1 cellular context compared by ENCODE assay signal in the genomic region with DNA sequence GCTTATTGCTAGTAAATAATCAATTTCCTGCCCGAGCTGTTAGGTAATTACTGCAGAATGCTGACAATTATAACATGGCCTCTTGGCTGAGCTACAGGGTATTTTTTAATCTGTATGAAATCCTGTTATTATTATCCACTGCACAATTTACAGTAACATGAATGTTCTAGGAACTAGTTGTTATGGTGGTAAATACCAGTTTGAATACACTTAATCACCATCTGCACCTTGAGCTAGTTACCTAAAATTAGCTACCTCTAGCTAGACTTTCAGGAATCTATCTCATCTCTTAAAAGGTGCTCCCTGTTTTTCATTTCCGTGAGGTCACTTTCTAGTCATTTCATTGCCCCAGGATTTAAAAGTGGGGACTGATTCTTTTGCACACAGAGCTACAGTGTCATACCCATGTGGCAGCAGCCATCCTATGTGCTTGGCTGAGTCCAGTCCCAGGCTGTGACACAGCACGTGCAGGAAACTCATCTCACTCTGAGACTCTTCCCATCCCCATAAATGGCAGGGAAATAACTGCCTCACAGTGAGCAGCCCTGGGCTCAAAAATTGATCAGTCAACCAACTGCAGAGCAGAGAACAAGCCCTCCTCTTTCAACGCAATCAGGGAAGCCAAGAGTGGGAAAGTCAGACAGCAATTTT.
TF ChIP-seq lines count a peak whose summit lies in the region.

No MANE protein-coding gene starts in this region.

TF ChIP-seq in GM23338, 12 proteins besides CTCF, POLR2A, EP300 and RAD21:
- no peak for TF ChIP-seq EZH2 (IDR thresholded peaks at IDR 0.05; ENCODE audit: low read depth, unreplicated experiment)
- no peak for TF ChIP-seq NANOG (IDR thresholded peaks at IDR 0.05; ENCODE audit: borderline replicate concordance)
- TF ChIP-seq, protein P1, sequence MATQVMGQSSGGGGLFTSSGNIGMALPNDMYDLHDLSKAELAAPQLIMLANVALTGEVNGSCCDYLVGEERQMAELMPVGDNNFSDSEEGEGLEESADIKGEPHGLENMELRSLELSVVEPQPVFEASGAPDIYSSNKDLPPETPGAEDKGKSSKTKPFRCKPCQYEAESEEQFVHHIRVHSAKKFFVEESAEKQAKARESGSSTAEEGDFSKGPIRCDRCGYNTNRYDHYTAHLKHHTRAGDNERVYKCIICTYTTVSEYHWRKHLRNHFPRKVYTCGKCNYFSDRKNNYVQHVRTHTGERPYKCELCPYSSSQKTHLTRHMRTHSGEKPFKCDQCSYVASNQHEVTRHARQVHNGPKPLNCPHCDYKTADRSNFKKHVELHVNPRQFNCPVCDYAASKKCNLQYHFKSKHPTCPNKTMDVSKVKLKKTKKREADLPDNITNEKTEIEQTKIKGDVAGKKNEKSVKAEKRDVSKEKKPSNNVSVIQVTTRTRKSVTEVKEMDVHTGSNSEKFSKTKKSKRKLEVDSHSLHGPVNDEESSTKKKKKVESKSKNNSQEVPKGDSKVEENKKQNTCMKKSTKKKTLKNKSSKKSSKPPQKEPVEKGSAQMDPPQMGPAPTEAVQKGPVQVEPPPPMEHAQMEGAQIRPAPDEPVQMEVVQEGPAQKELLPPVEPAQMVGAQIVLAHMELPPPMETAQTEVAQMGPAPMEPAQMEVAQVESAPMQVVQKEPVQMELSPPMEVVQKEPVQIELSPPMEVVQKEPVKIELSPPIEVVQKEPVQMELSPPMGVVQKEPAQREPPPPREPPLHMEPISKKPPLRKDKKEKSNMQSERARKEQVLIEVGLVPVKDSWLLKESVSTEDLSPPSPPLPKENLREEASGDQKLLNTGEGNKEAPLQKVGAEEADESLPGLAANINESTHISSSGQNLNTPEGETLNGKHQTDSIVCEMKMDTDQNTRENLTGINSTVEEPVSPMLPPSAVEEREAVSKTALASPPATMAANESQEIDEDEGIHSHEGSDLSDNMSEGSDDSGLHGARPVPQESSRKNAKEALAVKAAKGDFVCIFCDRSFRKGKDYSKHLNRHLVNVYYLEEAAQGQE (IDR thresholded peaks at IDR 0.05; ENCODE audit: unreplicated experiment) = no peak
- TF ChIP-seq, protein P2, sequence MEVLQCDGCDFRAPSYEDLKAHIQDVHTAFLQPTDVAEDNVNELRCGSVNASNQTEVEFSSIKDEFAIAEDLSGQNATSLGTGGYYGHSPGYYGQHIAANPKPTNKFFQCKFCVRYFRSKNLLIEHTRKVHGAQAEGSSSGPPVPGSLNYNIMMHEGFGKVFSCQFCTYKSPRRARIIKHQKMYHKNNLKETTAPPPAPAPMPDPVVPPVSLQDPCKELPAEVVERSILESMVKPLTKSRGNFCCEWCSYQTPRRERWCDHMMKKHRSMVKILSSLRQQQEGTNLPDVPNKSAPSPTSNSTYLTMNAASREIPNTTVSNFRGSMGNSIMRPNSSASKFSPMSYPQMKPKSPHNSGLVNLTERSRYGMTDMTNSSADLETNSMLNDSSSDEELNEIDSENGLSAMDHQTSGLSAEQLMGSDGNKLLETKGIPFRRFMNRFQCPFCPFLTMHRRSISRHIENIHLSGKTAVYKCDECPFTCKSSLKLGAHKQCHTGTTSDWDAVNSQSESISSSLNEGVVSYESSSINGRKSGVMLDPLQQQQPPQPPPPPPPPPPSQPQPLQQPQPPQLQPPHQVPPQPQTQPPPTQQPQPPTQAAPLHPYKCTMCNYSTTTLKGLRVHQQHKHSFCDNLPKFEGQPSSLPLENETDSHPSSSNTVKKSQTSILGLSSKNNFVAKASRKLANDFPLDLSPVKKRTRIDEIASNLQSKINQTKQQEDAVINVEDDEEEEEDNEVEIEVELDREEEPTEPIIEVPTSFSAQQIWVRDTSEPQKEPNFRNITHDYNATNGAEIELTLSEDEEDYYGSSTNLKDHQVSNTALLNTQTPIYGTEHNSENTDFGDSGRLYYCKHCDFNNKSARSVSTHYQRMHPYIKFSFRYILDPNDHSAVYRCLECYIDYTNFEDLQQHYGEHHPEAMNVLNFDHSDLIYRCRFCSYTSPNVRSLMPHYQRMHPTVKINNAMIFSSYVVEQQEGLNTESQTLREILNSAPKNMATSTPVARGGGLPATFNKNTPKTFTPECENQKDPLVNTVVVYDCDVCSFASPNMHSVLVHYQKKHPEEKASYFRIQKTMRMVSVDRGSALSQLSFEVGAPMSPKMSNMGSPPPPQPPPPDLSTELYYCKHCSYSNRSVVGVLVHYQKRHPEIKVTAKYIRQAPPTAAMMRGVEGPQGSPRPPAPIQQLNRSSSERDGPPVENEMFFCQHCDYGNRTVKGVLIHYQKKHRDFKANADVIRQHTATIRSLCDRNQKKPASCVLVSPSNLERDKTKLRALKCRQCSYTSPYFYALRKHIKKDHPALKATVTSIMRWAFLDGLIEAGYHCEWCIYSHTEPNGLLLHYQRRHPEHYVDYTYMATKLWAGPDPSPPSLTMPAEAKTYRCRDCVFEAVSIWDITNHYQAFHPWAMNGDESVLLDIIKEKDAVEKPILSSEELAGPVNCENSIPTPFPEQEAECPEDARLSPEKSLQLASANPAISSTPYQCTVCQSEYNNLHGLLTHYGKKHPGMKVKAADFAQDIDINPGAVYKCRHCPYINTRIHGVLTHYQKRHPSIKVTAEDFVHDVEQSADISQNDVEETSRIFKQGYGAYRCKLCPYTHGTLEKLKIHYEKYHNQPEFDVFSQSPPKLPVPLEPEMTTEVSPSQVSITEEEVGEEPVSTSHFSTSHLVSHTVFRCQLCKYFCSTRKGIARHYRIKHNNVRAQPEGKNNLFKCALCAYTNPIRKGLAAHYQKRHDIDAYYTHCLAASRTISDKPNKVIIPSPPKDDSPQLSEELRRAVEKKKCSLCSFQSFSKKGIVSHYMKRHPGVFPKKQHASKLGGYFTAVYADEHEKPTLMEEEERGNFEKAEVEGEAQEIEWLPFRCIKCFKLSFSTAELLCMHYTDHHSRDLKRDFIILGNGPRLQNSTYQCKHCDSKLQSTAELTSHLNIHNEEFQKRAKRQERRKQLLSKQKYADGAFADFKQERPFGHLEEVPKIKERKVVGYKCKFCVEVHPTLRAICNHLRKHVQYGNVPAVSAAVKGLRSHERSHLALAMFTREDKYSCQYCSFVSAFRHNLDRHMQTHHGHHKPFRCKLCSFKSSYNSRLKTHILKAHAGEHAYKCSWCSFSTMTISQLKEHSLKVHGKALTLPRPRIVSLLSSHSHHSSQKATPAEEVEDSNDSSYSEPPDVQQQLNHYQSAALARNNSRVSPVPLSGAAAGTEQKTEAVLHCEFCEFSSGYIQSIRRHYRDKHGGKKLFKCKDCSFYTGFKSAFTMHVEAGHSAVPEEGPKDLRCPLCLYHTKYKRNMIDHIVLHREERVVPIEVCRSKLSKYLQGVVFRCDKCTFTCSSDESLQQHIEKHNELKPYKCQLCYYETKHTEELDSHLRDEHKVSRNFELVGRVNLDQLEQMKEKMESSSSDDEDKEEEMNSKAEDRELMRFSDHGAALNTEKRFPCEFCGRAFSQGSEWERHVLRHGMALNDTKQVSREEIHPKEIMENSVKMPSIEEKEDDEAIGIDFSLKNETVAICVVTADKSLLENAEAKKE (CRISPR knock-in tag; IDR thresholded peaks at IDR 0.05) = no peak
